ENCODE assay signal across 22 cellular contexts in genomic region chrX:153871946-153872878, GRCh38. TPM values are rescaled to one million over a fixed set of nuclear protein-coding genes. Genes with fewer than 3 reads are reported as not detected.
"Had no signal": no experiment of that assay in that cellular context is flagged by ENCODE, and none has a peak within 500 bp of the region (broad histone marks: within the 10 kb centered on the region; RNA-seq: fewer than 3 reads in every experiment).

No MANE protein-coding gene starts in this region.

- H3K9me3 ChIP-seq: colonic mucosa, upper lobe of right lung had no signal

- ATAC-seq: activated CD8-positive, alpha-beta T cell treated with anti-CD3 and anti-CD28 coated beads for 36 hours; activated T-helper 17 cell treated with anti-CD3 and anti-CD28 coated beads, Interleukin-2, amount 50 U/mL, for 72 hours; left lobe of liver; upper lobe of right lung had no signal

- DNase-seq: activated CD4-positive, alpha-beta T cell treated with anti-CD3 and anti-CD28 coated beads, Interleukin-2, amount 10 ng/mL, durations not matched to agents 24 days and 14 days; activated CD8-positive, alpha-beta T cell treated with anti-CD3 and anti-CD28 coated beads for 36 hours; activated naive CD4-positive, alpha-beta T cell; activated T-cell treated with anti-CD3 and anti-CD28 coated beads, Interleukin-2, amount 50 U/mL, for 1 hour; anterior cingulate cortex; brain microvascular endothelial cell; central memory CD4-positive, alpha-beta T cell; colonic mucosa; stimulated activated CD4-positive, alpha-beta T cell treated with anti-CD3 and anti-CD28 coated beads, Interleukin-12 subunit alpha, Interleukin-12 subunit beta, amount 100 ng/mL, for 4 hours; stimulated activated CD4-positive, alpha-beta T cell treated with anti-CD3 and anti-CD28 coated beads, Interleukin-1b, Interleukin-23, amount 100 ng/mL, for 48 hours; stimulated activated CD8-positive, alpha-beta memory T cell treated with anti-CD3 and anti-CD28 coated beads, Interleukin-4, amount 100 ng/mL, for 48 hours; stimulated activated naive CD4-positive, alpha-beta T cell; T-helper 1 cell; T1000; upper lobe of right lung had no signal

- H3K9ac ChIP-seq: parathyroid adenoma had no signal

- H3K4me1 ChIP-seq: colonic mucosa, parathyroid adenoma, upper lobe of right lung had no signal

- H3K4me3 ChIP-seq: colonic mucosa, lung, upper lobe of right lung had no signal

- H3K79me2 ChIP-seq: parathyroid adenoma had no signal

- H3K27me3 ChIP-seq: colonic mucosa, upper lobe of right lung had no signal

- H3K4me3 Mint-ChIP-seq: activated CD4-positive, alpha-beta T cell treated with anti-CD3 and anti-CD28 coated beads, Interleukin-2, amount 10 ng/mL, durations not matched to agents 24 days and 14 days; activated CD8-positive, alpha-beta T cell treated with anti-CD3 and anti-CD28 coated beads for 36 hours; activated T-helper 17 cell treated with anti-CD3 and anti-CD28 coated beads, Interleukin-2, amount 50 U/mL, for 72 hours; nephron progenitor cell had no signal

- H3K27ac Mint-ChIP-seq: activated CD4-positive, alpha-beta T cell treated with anti-CD3 and anti-CD28 coated beads, Interleukin-2, amount 10 ng/mL, durations not matched to agents 24 days and 14 days; activated CD8-positive, alpha-beta T cell treated with anti-CD3 and anti-CD28 coated beads for 36 hours; activated T-helper 17 cell treated with anti-CD3 and anti-CD28 coated beads, Interleukin-2, amount 50 U/mL, for 72 hours; nephron progenitor cell had no signal

- H3K36me3 ChIP-seq: brain microvascular endothelial cell, colonic mucosa, upper lobe of right lung had no signal

- H3K27ac ChIP-seq: brain microvascular endothelial cell, colonic mucosa, parathyroid adenoma, upper lobe of right lung had no signal

- H3K4me1 Mint-ChIP-seq: activated CD4-positive, alpha-beta T cell treated with anti-CD3 and anti-CD28 coated beads, Interleukin-2, amount 10 ng/mL, durations not matched to agents 24 days and 14 days; activated T-helper 17 cell treated with anti-CD3 and anti-CD28 coated beads, Interleukin-2, amount 50 U/mL, for 72 hours had no signal

- H3K9me3 Mint-ChIP-seq: activated CD4-positive, alpha-beta T cell treated with anti-CD3 and anti-CD28 coated beads, Interleukin-2, amount 10 ng/mL, durations not matched to agents 24 days and 14 days; activated CD8-positive, alpha-beta T cell treated with anti-CD3 and anti-CD28 coated beads for 36 hours; activated T-helper 17 cell treated with anti-CD3 and anti-CD28 coated beads, Interleukin-2, amount 50 U/mL, for 72 hours had no signal

- H2AFZ ChIP-seq: parathyroid adenoma had no signal

RNA-seq across cellular contexts. Expression of gene AVPR2, which starts 32.3 kb away (rescaled TPM):
- total RNA-seq: activated CD4-positive, alpha-beta T cell treated with anti-CD3 and anti-CD28 coated beads, Interleukin-2, amount 10 ng/mL, durations not matched to agents 24 days and 14 days; activated CD8-positive, alpha-beta T cell treated with anti-CD3 and anti-CD28 coated beads for 36 hours; frontal cortex; left lobe of liver had no signal
- polyA plus RNA-seq: keratinocyte had no signal
